In genomic region chr19:7386308-7386707, GRCh38 we compare ENCODE assay signal across 15 cellular contexts. TPM values are rescaled to one million over a fixed set of nuclear protein-coding genes. Genes with fewer than 3 reads are reported as not detected.
DNase-seq lines count a peak whose midpoint lies in the region; ATAC-seq and TF ChIP-seq lines count a peak whose summit lies in the region.
"Had no signal": no experiment of that assay in that cellular context is flagged by ENCODE, and none has a peak within 500 bp of the region (broad histone marks: within the 10 kb centered on the region; RNA-seq: fewer than 3 reads in every experiment).

No MANE protein-coding gene starts in this region.

- TF ChIP-seq CTCF in H9 (conservative IDR thresholded peaks at IDR 0.05), result 0 out of 3 replicates have a peak, but pooled peaks have one; percentile 28
- TF ChIP-seq CTCF in left lung (IDR thresholded peaks at IDR 0.05), result no peak
- TF ChIP-seq CTCF in osteocyte (IDR thresholded peaks at IDR 0.05), result no peak
- TF ChIP-seq CTCF in psoas muscle (IDR thresholded peaks at IDR 0.05), result no peak
- TF ChIP-seq CTCF in nephron progenitor cell (IDR thresholded peaks at IDR 0.05), result no peak

- no peak overlapping the region for H3K18ac ChIP-seq in H9 (ENCODE audit: insufficient read length, low read depth, low read length)

- H2BK12ac ChIP-seq in H9 (ENCODE audit: insufficient read length, low read depth, low read length), result no peak overlapping the region

- H3K9me3 ChIP-seq in H9 (ENCODE audit: control insufficient read depth, low read depth, low read length) (no peaks in the 10 kb centered on the region), left lung (no peaks in the 10 kb centered on the region), psoas muscle (no peaks in the 10 kb centered on the region)
- H3K9me3 ChIP-seq: esophagus squamous epithelium, ovary had no signal

- H3K27ac Mint-ChIP-seq in H9, result no peak overlapping the region; a peak in 1 of 7 replicates
- H3K27ac Mint-ChIP-seq in activated CD4-positive, alpha-beta memory T cell treated with anti-CD3 and anti-CD28 coated beads for 36 hours, result peak overlapping the region; percentile 96
- H3K27ac Mint-ChIP-seq in osteocyte (ENCODE audit: unreplicated experiment), result no peak overlapping the region
- no peak overlapping the region for H3K27ac Mint-ChIP-seq in nephron progenitor cell

- no CpG with 5 or more reads among the region's 9 CpGs for WGBS in H9 (ENCODE audit: extremely low coverage, insufficient read length, low lambda C conversion rate)
- WGBS in psoas muscle, 3 donors, result 52 to 60% (median 58%) methylated on average over 9 of the region's 9 CpGs

- H3K4me3 ChIP-seq in left lung (no peak overlapping the region), psoas muscle (no peak overlapping the region)
- H3K4me3 ChIP-seq: ovary had no signal

- DNase-seq in NCI-H82 (lab: John Stamatoyannopoulos, UW) (peak; percentile 24), NCI-H82 treated with DMSO at 0.1 percent for 48 hours (lab: John Stamatoyannopoulos, UW; ENCODE audit: unreplicated experiment) (no peak), H9 (peak; percentile 40), left lung (no peak), osteocyte (ENCODE audit: extremely low spot score, unreplicated experiment) (no peak), psoas muscle (no peak), nephron progenitor cell (no peak)
- peak; percentile 67 for DNase-seq in activated CD4-positive, alpha-beta memory T cell treated with anti-CD3 and anti-CD28 coated beads for 36 hours
- DNase-seq: activated CD4-positive, alpha-beta T cell treated with anti-CD3 and anti-CD28 coated beads, Interleukin-2, amount 50 U/mL, for 1 hour; esophagus squamous epithelium; NCI-H1930; ovary; SHP77; stimulated activated CD4-positive, alpha-beta T cell treated with anti-CD3 and anti-CD28 coated beads, Interleukin-1b, Interleukin-23, amount 100 ng/mL, for 48 hours; substantia nigra had no signal

- no peaks in the 10 kb centered on the region; the same call in 1 of the 2 replicates for H3K27me3 Mint-ChIP-seq in H9 (ENCODE audit: low read depth)
- no peaks in the 10 kb centered on the region for H3K27me3 Mint-ChIP-seq in activated CD4-positive, alpha-beta memory T cell treated with anti-CD3 and anti-CD28 coated beads for 36 hours
- no peaks in the 10 kb centered on the region for H3K27me3 Mint-ChIP-seq in osteocyte (ENCODE audit: unreplicated experiment)
- peaks cover 33% of the 10 kb centered on the region for H3K27me3 Mint-ChIP-seq in nephron progenitor cell (ENCODE audit: low read depth, poor library complexity)

- no peak overlapping the region for H3K14ac ChIP-seq in H9 (ENCODE audit: insufficient read depth, low read length)

- H3K56ac ChIP-seq in H9 (ENCODE audit: insufficient read length, low read depth, low read length), result no peak overlapping the region

- H2AFZ ChIP-seq in H9 (ENCODE audit: low read length), result no peak overlapping the region

- no peak overlapping the region for H3T11ph ChIP-seq in H9 (ENCODE audit: low read length)

- H3K79me2 ChIP-seq in H9 (ENCODE audit: insufficient read depth, low read length), result no peaks in the 10 kb centered on the region

- POLR2A ChIA-PET in activated CD4-positive, alpha-beta memory T cell treated with anti-CD3 and anti-CD28 coated beads for 36 hours (lab: Charles Lee), result interaction anchor here (1.1 to 1.6 kb wide), 4 partner anchors 9 to 317 kb away, joined by 3 to 7 read pairs (median 6); partner anchors contain the start of gene ZNF557

- H3K9ac ChIP-seq in H9 (ENCODE audit: extremely low read depth, insufficient read length, low read length), result no peak overlapping the region

- no peak overlapping the region for H4K8ac ChIP-seq in H9 (replicated peaks; ENCODE audit: insufficient read length, low read depth, low read length)

- intact Hi-C loops in activated CD4-positive, alpha-beta memory T cell treated with anti-CD3 and anti-CD28 coated beads for 36 hours (cut with micrococcal nuclease), result loop anchor here (10.0 kb wide), 1 partner anchor 288 kb away; the partner anchor contains the start of gene MCEMP1
- intact Hi-C loops in left lung (cut with DNase I) (no loop called here), psoas muscle (cut with DNase I) (no loop called here)

- H3K36me3 ChIP-seq in left lung (peaks cover 0 to 24% of the 10 kb centered on the region in 2 donors), psoas muscle (ENCODE audit: insufficient read depth in 1 of 2, low read depth in 1 of 2) (peaks cover 0 to 15% of the 10 kb centered on the region in 2 donors)
- H3K36me3 ChIP-seq: esophagus squamous epithelium, ovary had no signal

- no peaks in the 10 kb centered on the region for H3K79me1 ChIP-seq in H9 (ENCODE audit: insufficient read depth, low read depth, low read length, poor library complexity, severe bottlenecking)

- H3K4me1 ChIP-seq in H9 (ENCODE audit: insufficient read depth, low read length) (no peaks in the 10 kb centered on the region; the same call in 1 of the 2 replicates), left lung (peaks cover 0 to 9% of the 10 kb centered on the region in 2 donors), psoas muscle (no peaks in the 10 kb centered on the region)

- ATAC-seq in left lung (peak; percentile 77), psoas muscle (no peak)

- H3K23ac ChIP-seq in H9 (ENCODE audit: insufficient read length, low read depth, low read length), result no peak overlapping the region

- no peak overlapping the region for H2BK15ac ChIP-seq in H9 (ENCODE audit: low read depth, low read length)

- CTCF ChIA-PET in activated CD4-positive, alpha-beta memory T cell treated with anti-CD3 and anti-CD28 coated beads for 36 hours (lab: Charles Lee), result interaction anchor here (0.5 to 2.1 kb wide), 4 partner anchors 30 to 294 kb away, joined by 3 to 11 read pairs (median 6); partner anchors contain the start of gene TRAPPC5

- H3K9me3 Mint-ChIP-seq in H9, result no peaks in the 10 kb centered on the region
- no peaks in the 10 kb centered on the region for H3K9me3 Mint-ChIP-seq in activated CD4-positive, alpha-beta memory T cell treated with anti-CD3 and anti-CD28 coated beads for 36 hours
- no peaks in the 10 kb centered on the region for H3K9me3 Mint-ChIP-seq in osteocyte (ENCODE audit: unreplicated experiment)
- H3K9me3 Mint-ChIP-seq in nephron progenitor cell, result no peaks in the 10 kb centered on the region

- no peaks in the 10 kb centered on the region for H3K23me2 ChIP-seq in H9 (ENCODE audit: insufficient read length, low read depth, low read length, poor library complexity, severe bottlenecking)

- H4K5ac ChIP-seq in H9 (ENCODE audit: insufficient read length, low read depth, low read length), result no peak overlapping the region

- no peak overlapping the region for H3K27ac ChIP-seq in H9 (ENCODE audit: insufficient read length, low read depth, low read length)
- no peak overlapping the region for H3K27ac ChIP-seq in left lung
- H3K27ac ChIP-seq in psoas muscle, result no peak overlapping the region
- H3K27ac ChIP-seq: esophagus squamous epithelium, ovary had no signal

- H2BK20ac ChIP-seq in H9 (ENCODE audit: low read depth, low read length, poor library complexity, severe bottlenecking), result no peak overlapping the region

- no peak overlapping the region for H3K4me2 ChIP-seq in H9 (ENCODE audit: insufficient read depth, insufficient read length, low read length)

- no peak overlapping the region for H3K4me3 Mint-ChIP-seq in H9
- no peak overlapping the region for H3K4me3 Mint-ChIP-seq in activated CD4-positive, alpha-beta memory T cell treated with anti-CD3 and anti-CD28 coated beads for 36 hours
- no peak overlapping the region for H3K4me3 Mint-ChIP-seq in osteocyte (ENCODE audit: unreplicated experiment)
- no peak overlapping the region for H3K4me3 Mint-ChIP-seq in nephron progenitor cell

- no peak overlapping the region for H2BK120ac ChIP-seq in H9 (ENCODE audit: low read depth, low read length, poor library complexity, severe bottlenecking)

- no peaks in the 10 kb centered on the region for H4K20me1 ChIP-seq in H9 (ENCODE audit: control insufficient read depth, insufficient read depth, insufficient read length)

- H3K27me3 ChIP-seq in H9 (ENCODE audit: insufficient read depth, low read length), result no peaks in the 10 kb centered on the region
- H3K27me3 ChIP-seq in left lung, result no peaks in the 10 kb centered on the region
- H3K27me3 ChIP-seq in psoas muscle (ENCODE audit: insufficient read depth in 3 of 3, low read length in 2 of 3), result no peaks in the 10 kb centered on the region
- H3K27me3 ChIP-seq: esophagus squamous epithelium, ovary had no signal

- H3K4me1 Mint-ChIP-seq in H9 (peaks cover 8 to 15% of the 10 kb centered on the region in 2 experiments), osteocyte (ENCODE audit: unreplicated experiment) (no peaks in the 10 kb centered on the region), nephron progenitor cell (peaks cover 3% of the 10 kb centered on the region)
- peaks cover 30% of the 10 kb centered on the region for H3K4me1 Mint-ChIP-seq in activated CD4-positive, alpha-beta memory T cell treated with anti-CD3 and anti-CD28 coated beads for 36 hours (ENCODE audit: low read depth)

- H3K4ac ChIP-seq in H9 (ENCODE audit: low read depth, low read length), result no peak overlapping the region

- no peak overlapping the region for H4K91ac ChIP-seq in H9 (ENCODE audit: insufficient read length, low read depth, low read length)

- no peak overlapping the region for H2BK5ac ChIP-seq in H9 (ENCODE audit: insufficient read length, low read length)

- no peak overlapping the region for H2AK5ac ChIP-seq in H9 (ENCODE audit: insufficient read length, low read length)

- H3K36me3 Mint-ChIP-seq in H9 (ENCODE audit: insufficient read depth in 1 of 3, low read depth in 3 of 3), result no peaks in the 10 kb centered on the region; a peak in 1 of 7 replicates
- peaks cover 4% of the 10 kb centered on the region for H3K36me3 Mint-ChIP-seq in activated CD4-positive, alpha-beta memory T cell treated with anti-CD3 and anti-CD28 coated beads for 36 hours
- no peaks in the 10 kb centered on the region for H3K36me3 Mint-ChIP-seq in osteocyte (ENCODE audit: unreplicated experiment)
- no peaks in the 10 kb centered on the region for H3K36me3 Mint-ChIP-seq in nephron progenitor cell (ENCODE audit: low read depth)

RNA-seq across cellular contexts. Expression of gene ARHGEF18, which starts 37.6 kb away (rescaled TPM):
- total RNA-seq in H9 (2021) (37.2 and 38.3 TPM in 2 replicates), left lung (10 to 100 TPM; 42.8 to 61.2 TPM), osteocyte (42.6 and 45.1 TPM in 2 replicates), psoas muscle (1 to 10 TPM; 6.0 to 8.3 (median 6.9) TPM)
- total RNA-seq in activated CD4-positive, alpha-beta memory T cell treated with anti-CD3 and anti-CD28 coated beads for 36 hours, result 10 to 100 TPM; 36.9 to 37.1 TPM
- polyA plus RNA-seq in psoas muscle, result 10 to 100 TPM in 1 of 3 donors, 1 to 10 TPM in 2; 3.5 to 12.2 (median 5.3) TPM

Comparison
In these comparisons a context has a peak if more than half of its experiments do, and no peak if none do; other contexts are left out.
1. DNase-seq: peak in NCI-H82 (single experiment), H9 (single experiment) and activated CD4-positive, alpha-beta memory T cell treated with anti-CD3 and anti-CD28 coated beads for 36 hours (single experiment); none in NCI-H82 treated with DMSO at 0.1 percent for 48 hours (single experiment), left lung (0 of 2), osteocyte (single experiment), psoas muscle (0 of 2) and nephron progenitor cell (single experiment).